In the genomic region with DNA sequence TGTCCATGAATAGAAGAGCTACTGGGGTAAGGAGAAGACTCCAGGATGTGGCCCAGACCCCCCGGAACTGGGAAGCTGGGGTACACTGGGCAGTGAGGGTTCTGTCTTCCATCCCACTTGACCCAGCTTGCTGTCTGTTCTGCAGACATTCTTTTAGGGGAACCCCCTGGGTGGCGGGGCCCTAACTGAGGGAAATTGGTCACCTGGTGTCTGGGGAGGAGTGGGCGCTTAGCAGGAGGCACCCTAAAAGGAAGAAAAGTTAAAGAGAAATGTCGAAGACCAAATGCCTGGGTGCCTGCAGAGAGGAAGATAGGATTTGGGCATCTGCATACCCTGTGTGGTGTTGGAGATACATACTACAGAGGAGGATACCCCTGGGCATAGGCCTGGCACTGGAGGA, we compare ENCODE assay signal across 1 cellular context.
TF ChIP-seq lines count a peak whose summit lies in the region.

No MANE protein-coding gene starts in this region.

TF ChIP-seq in H1, 55 proteins besides CTCF, POLR2A, EP300 and RAD21:
- TF ChIP-seq SIX5 (IDR thresholded peaks at IDR 0.05; ENCODE audit: low read depth, low read length) (no peak), RBBP5 (IDR thresholded peaks at IDR 0.05; ENCODE audit: borderline replicate concordance, low read depth, low read length) (no peak), ZNF274 (IDR thresholded peaks at IDR 0.05; ENCODE audit: borderline replicate concordance, extremely low read depth, low read length) (no peak), CTBP2 (IDR thresholded peaks at IDR 0.05; ENCODE audit: borderline replicate concordance, insufficient read depth, insufficient read length, low read length) (no peak), ATF2 (IDR thresholded peaks at IDR 0.05; ENCODE audit: low read length) (no peak), MAFK (IDR thresholded peaks at IDR 0.05; ENCODE audit: low read depth, low read length) (no peak), CREB1 (IDR thresholded peaks at IDR 0.05) (no peak), KDM1A (IDR thresholded peaks at IDR 0.05; ENCODE audit: borderline replicate concordance, low read length) (no peak), BACH1 (IDR thresholded peaks at IDR 0.05; ENCODE audit: low read length) (no peak), NANOG (IDR thresholded peaks at IDR 0.05; ENCODE audit: insufficient read depth, low read depth, low read length, poor library complexity, severe bottlenecking) (no peak), TAF7 (optimal IDR thresholded peaks at IDR 0.05; ENCODE audit: borderline replicate concordance, low read depth, low read length) (no peak), ASH2L (IDR thresholded peaks at IDR 0.05; ENCODE audit: low read length) (no peak)
- TF ChIP-seq, protein P1, sequence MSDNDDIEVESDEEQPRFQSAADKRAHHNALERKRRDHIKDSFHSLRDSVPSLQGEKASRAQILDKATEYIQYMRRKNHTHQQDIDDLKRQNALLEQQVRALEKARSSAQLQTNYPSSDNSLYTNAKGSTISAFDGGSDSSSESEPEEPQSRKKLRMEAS (IDR thresholded peaks at IDR 0.05): no peak
- TF ChIP-seq, protein P2, sequence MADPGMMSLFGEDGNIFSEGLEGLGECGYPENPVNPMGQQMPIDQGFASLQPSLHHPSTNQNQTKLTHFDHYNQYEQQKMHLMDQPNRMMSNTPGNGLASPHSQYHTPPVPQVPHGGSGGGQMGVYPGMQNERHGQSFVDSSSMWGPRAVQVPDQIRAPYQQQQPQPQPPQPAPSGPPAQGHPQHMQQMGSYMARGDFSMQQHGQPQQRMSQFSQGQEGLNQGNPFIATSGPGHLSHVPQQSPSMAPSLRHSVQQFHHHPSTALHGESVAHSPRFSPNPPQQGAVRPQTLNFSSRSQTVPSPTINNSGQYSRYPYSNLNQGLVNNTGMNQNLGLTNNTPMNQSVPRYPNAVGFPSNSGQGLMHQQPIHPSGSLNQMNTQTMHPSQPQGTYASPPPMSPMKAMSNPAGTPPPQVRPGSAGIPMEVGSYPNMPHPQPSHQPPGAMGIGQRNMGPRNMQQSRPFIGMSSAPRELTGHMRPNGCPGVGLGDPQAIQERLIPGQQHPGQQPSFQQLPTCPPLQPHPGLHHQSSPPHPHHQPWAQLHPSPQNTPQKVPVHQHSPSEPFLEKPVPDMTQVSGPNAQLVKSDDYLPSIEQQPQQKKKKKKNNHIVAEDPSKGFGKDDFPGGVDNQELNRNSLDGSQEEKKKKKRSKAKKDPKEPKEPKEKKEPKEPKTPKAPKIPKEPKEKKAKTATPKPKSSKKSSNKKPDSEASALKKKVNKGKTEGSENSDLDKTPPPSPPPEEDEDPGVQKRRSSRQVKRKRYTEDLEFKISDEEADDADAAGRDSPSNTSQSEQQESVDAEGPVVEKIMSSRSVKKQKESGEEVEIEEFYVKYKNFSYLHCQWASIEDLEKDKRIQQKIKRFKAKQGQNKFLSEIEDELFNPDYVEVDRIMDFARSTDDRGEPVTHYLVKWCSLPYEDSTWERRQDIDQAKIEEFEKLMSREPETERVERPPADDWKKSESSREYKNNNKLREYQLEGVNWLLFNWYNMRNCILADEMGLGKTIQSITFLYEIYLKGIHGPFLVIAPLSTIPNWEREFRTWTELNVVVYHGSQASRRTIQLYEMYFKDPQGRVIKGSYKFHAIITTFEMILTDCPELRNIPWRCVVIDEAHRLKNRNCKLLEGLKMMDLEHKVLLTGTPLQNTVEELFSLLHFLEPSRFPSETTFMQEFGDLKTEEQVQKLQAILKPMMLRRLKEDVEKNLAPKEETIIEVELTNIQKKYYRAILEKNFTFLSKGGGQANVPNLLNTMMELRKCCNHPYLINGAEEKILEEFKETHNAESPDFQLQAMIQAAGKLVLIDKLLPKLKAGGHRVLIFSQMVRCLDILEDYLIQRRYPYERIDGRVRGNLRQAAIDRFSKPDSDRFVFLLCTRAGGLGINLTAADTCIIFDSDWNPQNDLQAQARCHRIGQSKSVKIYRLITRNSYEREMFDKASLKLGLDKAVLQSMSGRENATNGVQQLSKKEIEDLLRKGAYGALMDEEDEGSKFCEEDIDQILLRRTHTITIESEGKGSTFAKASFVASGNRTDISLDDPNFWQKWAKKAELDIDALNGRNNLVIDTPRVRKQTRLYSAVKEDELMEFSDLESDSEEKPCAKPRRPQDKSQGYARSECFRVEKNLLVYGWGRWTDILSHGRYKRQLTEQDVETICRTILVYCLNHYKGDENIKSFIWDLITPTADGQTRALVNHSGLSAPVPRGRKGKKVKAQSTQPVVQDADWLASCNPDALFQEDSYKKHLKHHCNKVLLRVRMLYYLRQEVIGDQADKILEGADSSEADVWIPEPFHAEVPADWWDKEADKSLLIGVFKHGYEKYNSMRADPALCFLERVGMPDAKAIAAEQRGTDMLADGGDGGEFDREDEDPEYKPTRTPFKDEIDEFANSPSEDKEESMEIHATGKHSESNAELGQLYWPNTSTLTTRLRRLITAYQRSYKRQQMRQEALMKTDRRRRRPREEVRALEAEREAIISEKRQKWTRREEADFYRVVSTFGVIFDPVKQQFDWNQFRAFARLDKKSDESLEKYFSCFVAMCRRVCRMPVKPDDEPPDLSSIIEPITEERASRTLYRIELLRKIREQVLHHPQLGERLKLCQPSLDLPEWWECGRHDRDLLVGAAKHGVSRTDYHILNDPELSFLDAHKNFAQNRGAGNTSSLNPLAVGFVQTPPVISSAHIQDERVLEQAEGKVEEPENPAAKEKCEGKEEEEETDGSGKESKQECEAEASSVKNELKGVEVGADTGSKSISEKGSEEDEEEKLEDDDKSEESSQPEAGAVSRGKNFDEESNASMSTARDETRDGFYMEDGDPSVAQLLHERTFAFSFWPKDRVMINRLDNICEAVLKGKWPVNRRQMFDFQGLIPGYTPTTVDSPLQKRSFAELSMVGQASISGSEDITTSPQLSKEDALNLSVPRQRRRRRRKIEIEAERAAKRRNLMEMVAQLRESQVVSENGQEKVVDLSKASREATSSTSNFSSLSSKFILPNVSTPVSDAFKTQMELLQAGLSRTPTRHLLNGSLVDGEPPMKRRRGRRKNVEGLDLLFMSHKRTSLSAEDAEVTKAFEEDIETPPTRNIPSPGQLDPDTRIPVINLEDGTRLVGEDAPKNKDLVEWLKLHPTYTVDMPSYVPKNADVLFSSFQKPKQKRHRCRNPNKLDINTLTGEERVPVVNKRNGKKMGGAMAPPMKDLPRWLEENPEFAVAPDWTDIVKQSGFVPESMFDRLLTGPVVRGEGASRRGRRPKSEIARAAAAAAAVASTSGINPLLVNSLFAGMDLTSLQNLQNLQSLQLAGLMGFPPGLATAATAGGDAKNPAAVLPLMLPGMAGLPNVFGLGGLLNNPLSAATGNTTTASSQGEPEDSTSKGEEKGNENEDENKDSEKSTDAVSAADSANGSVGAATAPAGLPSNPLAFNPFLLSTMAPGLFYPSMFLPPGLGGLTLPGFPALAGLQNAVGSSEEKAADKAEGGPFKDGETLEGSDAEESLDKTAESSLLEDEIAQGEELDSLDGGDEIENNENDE (IDR thresholded peaks at IDR 0.05; ENCODE audit: insufficient replicate concordance, low read length): no peak
